In the genomic region with DNA sequence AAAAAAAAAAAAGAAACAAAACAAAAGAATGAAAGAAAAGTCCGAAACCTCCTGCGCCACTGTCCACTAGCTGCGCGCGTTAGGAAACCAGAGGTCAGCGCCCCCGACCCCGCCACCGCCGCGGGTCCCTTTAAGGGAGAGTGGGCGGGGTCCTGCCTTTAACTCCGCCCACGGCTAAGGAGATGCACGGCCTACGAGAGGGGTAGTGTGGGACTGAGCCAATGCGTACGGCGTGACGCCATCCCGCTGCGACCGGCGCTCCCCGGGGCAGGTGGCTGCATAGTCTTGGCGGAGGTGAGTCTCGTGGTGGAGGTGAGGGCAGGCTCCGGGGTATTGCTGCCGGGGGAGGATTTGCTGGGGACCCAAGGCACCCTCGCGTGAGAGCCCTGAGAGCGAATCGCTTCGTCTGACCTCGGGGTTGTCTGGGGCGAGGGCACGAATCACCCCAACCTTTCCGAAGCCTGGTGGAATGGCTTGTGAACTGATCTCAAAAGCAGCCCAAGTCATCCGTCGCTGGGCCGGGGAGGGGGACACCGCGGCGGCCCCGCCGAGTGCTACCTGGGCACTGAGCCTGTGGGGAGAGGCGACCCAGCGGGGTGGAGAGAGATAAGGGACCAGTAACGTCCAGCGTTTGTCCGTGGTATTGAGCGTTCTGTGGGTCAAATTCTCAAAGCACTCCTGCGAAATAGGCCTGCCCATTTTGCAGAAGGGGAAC, we compare ENCODE assay signal across 1 cellular context.
TF ChIP-seq lines count a peak whose summit lies in the region.

A gene (plus strand): TSS at position 241 of the 715 bp plus-strand sequence. CDS start 1,319 bp downstream, outside the sequence.

TF ChIP-seq in HepG2, 621 proteins besides CTCF, POLR2A, EP300 and RAD21 (continued from another document and continues in another):
- TF ChIP-seq, protein P1, sequence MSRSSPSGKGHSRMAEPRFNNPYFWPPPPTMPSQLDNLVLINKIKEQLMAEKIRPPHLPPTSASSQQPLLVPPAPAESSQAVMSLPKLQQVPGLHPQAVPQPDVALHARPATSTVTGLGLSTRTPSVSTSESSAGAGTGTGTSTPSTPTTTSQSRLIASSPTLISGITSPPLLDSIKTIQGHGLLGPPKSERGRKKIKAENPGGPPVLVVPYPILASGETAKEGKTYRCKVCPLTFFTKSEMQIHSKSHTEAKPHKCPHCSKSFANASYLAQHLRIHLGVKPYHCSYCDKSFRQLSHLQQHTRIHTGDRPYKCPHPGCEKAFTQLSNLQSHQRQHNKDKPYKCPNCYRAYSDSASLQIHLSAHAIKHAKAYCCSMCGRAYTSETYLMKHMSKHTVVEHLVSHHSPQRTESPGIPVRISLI (CRISPR knock-in tag; IDR thresholded peaks at IDR 0.05; ENCODE audit: borderline replicate concordance): peak; percentile 38; the same call in 1 of the 2 replicates
- TF ChIP-seq SMAD3 (CRISPR knock-in tag; IDR thresholded peaks at IDR 0.05): no peak
- TF ChIP-seq, protein P2, sequence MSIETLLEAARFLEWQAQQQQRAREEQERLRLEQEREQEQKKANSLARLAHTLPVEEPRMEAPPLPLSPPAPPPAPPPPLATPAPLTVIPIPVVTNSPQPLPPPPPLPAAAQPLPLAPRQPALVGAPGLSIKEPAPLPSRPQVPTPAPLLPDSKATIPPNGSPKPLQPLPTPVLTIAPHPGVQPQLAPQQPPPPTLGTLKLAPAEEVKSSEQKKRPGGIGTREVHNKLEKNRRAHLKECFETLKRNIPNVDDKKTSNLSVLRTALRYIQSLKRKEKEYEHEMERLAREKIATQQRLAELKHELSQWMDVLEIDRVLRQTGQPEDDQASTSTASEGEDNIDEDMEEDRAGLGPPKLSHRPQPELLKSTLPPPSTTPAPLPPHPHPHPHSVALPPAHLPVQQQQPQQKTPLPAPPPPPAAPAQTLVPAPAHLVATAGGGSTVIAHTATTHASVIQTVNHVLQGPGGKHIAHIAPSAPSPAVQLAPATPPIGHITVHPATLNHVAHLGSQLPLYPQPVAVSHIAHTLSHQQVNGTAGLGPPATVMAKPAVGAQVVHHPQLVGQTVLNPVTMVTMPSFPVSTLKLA (IDR thresholded peaks at IDR 0.05): 0 out of 2 replicates have a peak, but pooled peaks have one; percentile 19
- peak; percentile 41; the same call in 1 of the 2 replicates for TF ChIP-seq ZNF776 (CRISPR knock-in tag; IDR thresholded peaks at IDR 0.05)
- TF ChIP-seq RBAK (CRISPR knock-in tag; IDR thresholded peaks at IDR 0.05): 0 out of 2 replicates have a peak, but pooled peaks have one; percentile 13
- TF ChIP-seq ZNF7 (CRISPR knock-in tag; IDR thresholded peaks at IDR 0.05): peak; percentile 12; the same call in 1 of the 2 replicates
- no peak for TF ChIP-seq ZNF446 (CRISPR knock-in tag; IDR thresholded peaks at IDR 0.05)
- TF ChIP-seq, protein P3, sequence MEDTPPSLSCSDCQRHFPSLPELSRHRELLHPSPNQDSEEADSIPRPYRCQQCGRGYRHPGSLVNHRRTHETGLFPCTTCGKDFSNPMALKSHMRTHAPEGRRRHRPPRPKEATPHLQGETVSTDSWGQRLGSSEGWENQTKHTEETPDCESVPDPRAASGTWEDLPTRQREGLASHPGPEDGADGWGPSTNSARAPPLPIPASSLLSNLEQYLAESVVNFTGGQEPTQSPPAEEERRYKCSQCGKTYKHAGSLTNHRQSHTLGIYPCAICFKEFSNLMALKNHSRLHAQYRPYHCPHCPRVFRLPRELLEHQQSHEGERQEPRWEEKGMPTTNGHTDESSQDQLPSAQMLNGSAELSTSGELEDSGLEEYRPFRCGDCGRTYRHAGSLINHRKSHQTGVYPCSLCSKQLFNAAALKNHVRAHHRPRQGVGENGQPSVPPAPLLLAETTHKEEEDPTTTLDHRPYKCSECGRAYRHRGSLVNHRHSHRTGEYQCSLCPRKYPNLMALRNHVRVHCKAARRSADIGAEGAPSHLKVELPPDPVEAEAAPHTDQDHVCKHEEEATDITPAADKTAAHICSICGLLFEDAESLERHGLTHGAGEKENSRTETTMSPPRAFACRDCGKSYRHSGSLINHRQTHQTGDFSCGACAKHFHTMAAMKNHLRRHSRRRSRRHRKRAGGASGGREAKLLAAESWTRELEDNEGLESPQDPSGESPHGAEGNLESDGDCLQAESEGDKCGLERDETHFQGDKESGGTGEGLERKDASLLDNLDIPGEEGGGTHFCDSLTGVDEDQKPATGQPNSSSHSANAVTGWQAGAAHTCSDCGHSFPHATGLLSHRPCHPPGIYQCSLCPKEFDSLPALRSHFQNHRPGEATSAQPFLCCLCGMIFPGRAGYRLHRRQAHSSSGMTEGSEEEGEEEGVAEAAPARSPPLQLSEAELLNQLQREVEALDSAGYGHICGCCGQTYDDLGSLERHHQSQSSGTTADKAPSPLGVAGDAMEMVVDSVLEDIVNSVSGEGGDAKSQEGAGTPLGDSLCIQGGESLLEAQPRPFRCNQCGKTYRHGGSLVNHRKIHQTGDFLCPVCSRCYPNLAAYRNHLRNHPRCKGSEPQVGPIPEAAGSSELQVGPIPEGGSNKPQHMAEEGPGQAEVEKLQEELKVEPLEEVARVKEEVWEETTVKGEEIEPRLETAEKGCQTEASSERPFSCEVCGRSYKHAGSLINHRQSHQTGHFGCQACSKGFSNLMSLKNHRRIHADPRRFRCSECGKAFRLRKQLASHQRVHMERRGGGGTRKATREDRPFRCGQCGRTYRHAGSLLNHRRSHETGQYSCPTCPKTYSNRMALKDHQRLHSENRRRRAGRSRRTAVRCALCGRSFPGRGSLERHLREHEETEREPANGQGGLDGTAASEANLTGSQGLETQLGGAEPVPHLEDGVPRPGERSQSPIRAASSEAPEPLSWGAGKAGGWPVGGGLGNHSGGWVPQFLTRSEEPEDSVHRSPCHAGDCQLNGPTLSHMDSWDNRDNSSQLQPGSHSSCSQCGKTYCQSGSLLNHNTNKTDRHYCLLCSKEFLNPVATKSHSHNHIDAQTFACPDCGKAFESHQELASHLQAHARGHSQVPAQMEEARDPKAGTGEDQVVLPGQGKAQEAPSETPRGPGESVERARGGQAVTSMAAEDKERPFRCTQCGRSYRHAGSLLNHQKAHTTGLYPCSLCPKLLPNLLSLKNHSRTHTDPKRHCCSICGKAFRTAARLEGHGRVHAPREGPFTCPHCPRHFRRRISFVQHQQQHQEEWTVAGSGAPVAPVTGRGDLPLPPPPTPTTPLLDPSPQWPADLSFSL (CRISPR knock-in tag; IDR thresholded peaks at IDR 0.05): no peak
- TF ChIP-seq ETV5 (CRISPR knock-in tag; IDR thresholded peaks at IDR 0.05; ENCODE audit: borderline replicate concordance): peak; percentile 46
- TF ChIP-seq, protein P4, sequence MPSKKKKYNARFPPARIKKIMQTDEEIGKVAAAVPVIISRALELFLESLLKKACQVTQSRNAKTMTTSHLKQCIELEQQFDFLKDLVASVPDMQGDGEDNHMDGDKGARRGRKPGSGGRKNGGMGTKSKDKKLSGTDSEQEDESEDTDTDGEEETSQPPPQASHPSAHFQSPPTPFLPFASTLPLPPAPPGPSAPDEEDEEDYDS (CRISPR knock-in tag; IDR thresholded peaks at IDR 0.05): peak; percentile 99
- no peak for TF ChIP-seq ZFP36 (IDR thresholded peaks at IDR 0.05; ENCODE audit: borderline replicate concordance, low read depth, low read length, partially characterized antibody)
- TF ChIP-seq XRCC5 (optimal IDR thresholded peaks at IDR 0.05; ENCODE audit: low read length): peak; percentile 53
- no peak for TF ChIP-seq SETDB1 (CRISPR knock-in tag; IDR thresholded peaks at IDR 0.05; ENCODE audit: borderline replicate concordance)
- peak; percentile 61; the same call in 1 of the 2 replicates for TF ChIP-seq BORCS8-MEF2B (CRISPR knock-in tag; IDR thresholded peaks at IDR 0.05)
- TF ChIP-seq ZNF367 (CRISPR knock-in tag; IDR thresholded peaks at IDR 0.05; ENCODE audit: borderline replicate concordance): no peak
- 0 out of 2 replicates have a peak, but pooled peaks have one; percentile 35 for TF ChIP-seq KLF13 (CRISPR knock-in tag; IDR thresholded peaks at IDR 0.05)
- TF ChIP-seq SYNCRIP (IDR thresholded peaks at IDR 0.05; ENCODE audit: insufficient read depth, low read depth, low read length): no peak
- peak; percentile 71; the same call in 1 of the 2 replicates for TF ChIP-seq KDM3A (CRISPR knock-in tag; IDR thresholded peaks at IDR 0.05; ENCODE audit: low read depth)
- TF ChIP-seq MYNN (CRISPR knock-in tag; IDR thresholded peaks at IDR 0.05; ENCODE audit: low read depth): 0 out of 2 replicates have a peak, but pooled peaks have one; percentile 36
- peak; percentile 72 for TF ChIP-seq FOXA3 (CRISPR knock-in tag; IDR thresholded peaks at IDR 0.05)
- TF ChIP-seq MTA1 (CRISPR knock-in tag; IDR thresholded peaks at IDR 0.05; ENCODE audit: borderline replicate concordance): peak; percentile 68; the same call in 1 of the 2 replicates
- peak; percentile 49; the same call in 1 of the 2 replicates for TF ChIP-seq ZNF768 (CRISPR knock-in tag; IDR thresholded peaks at IDR 0.05)
- no peak for TF ChIP-seq ZNF703 (CRISPR knock-in tag; IDR thresholded peaks at IDR 0.05; ENCODE audit: borderline replicate concordance)
- peak; percentile 96 for TF ChIP-seq SIN3A (IDR thresholded peaks at IDR 0.05; ENCODE audit: borderline replicate concordance, low read depth, low read length)
- TF ChIP-seq ETV6 (CRISPR knock-in tag; conservative IDR thresholded peaks at IDR 0.05): no peak
- no peak for TF ChIP-seq CCAR2 (optimal IDR thresholded peaks at IDR 0.05; ENCODE audit: low read depth, low read length)
- no peak for TF ChIP-seq ZNF530 (CRISPR knock-in tag; IDR thresholded peaks at IDR 0.05; ENCODE audit: low read depth)
- TF ChIP-seq, protein P5, sequence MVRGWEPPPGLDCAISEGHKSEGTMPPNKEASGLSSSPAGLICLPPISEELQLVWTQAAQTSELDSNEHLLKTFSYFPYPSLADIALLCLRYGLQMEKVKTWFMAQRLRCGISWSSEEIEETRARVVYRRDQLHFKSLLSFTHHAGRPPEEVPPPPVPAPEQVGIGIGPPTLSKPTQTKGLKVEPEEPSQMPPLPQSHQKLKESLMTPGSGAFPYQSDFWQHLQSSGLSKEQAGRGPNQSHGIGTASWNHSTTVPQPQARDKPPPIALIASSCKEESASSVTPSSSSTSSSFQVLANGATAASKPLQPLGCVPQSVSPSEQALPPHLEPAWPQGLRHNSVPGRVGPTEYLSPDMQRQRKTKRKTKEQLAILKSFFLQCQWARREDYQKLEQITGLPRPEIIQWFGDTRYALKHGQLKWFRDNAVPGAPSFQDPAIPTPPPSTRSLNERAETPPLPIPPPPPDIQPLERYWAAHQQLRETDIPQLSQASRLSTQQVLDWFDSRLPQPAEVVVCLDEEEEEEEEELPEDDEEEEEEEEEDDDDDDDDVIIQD (CRISPR knock-in tag; IDR thresholded peaks at IDR 0.05; ENCODE audit: low read depth): peak; percentile 83
- TF ChIP-seq KMT2A (CRISPR knock-in tag; IDR thresholded peaks at IDR 0.05): peak; percentile 60; the same call in 1 of the 2 replicates
- peak; percentile 88; the same call in 1 of the 2 replicates for TF ChIP-seq REPIN1 (CRISPR knock-in tag; IDR thresholded peaks at IDR 0.05; ENCODE audit: borderline replicate concordance, low read depth)
- TF ChIP-seq ZNF546 (CRISPR knock-in tag; conservative IDR thresholded peaks at IDR 0.05): no peak; the same call in 1 of the 2 replicates
- peak; percentile 66 for TF ChIP-seq YY1 (IDR thresholded peaks at IDR 0.05; ENCODE audit: insufficient read depth, insufficient replicate concordance, low read depth, low read length)
- no peak for TF ChIP-seq POLR2AphosphoS2 (IDR thresholded peaks at IDR 0.05; ENCODE audit: low read depth, low read length)
- no peak for TF ChIP-seq ZNF24 (IDR thresholded peaks at IDR 0.05)
- TF ChIP-seq NFE2L2 (IDR thresholded peaks at IDR 0.05; ENCODE audit: low read length): no peak
- TF ChIP-seq ATRX (CRISPR knock-in tag; IDR thresholded peaks at IDR 0.05; ENCODE audit: borderline replicate concordance): no peak
- peak; percentile 65; the same call in 1 of the 2 replicates for TF ChIP-seq ZNF335 (CRISPR knock-in tag; IDR thresholded peaks at IDR 0.05)
- TF ChIP-seq NKX3-1 (CRISPR knock-in tag; IDR thresholded peaks at IDR 0.05): no peak
- no peak for TF ChIP-seq SNRNP70 (IDR thresholded peaks at IDR 0.05; ENCODE audit: low read depth, low read length)
- no peak for TF ChIP-seq CHD2 (IDR thresholded peaks at IDR 0.05; ENCODE audit: low read depth, low read length)
- TF ChIP-seq, protein P6, sequence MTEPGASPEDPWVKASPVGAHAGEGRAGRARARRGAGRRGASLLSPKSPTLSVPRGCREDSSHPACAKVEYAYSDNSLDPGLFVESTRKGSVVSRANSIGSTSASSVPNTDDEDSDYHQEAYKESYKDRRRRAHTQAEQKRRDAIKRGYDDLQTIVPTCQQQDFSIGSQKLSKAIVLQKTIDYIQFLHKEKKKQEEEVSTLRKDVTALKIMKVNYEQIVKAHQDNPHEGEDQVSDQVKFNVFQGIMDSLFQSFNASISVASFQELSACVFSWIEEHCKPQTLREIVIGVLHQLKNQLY (CRISPR knock-in tag; IDR thresholded peaks at IDR 0.05): peak; percentile 38; the same call in 1 of the 2 replicates
- peak; percentile 60; the same call in 1 of the 2 replicates for TF ChIP-seq FOXK1 (CRISPR knock-in tag; IDR thresholded peaks at IDR 0.05; ENCODE audit: borderline replicate concordance, low read depth)
- TF ChIP-seq ZMYM3 (CRISPR knock-in tag; IDR thresholded peaks at IDR 0.05): peak; percentile 61
- TF ChIP-seq, protein P7, sequence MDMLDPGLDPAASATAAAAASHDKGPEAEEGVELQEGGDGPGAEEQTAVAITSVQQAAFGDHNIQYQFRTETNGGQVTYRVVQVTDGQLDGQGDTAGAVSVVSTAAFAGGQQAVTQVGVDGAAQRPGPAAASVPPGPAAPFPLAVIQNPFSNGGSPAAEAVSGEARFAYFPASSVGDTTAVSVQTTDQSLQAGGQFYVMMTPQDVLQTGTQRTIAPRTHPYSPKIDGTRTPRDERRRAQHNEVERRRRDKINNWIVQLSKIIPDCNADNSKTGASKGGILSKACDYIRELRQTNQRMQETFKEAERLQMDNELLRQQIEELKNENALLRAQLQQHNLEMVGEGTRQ (IDR thresholded peaks at IDR 0.05; ENCODE audit: low read depth, low read length): no peak
- TF ChIP-seq, protein P7 (CRISPR knock-in tag; IDR thresholded peaks at IDR 0.05; ENCODE audit: borderline replicate concordance): no peak
- TF ChIP-seq HNRNPUL1 (IDR thresholded peaks at IDR 0.05; ENCODE audit: low read depth, low read length): no peak
- 0 out of 2 replicates have a peak, but pooled peaks have one; percentile 5 for TF ChIP-seq ZNF777 (CRISPR knock-in tag; IDR thresholded peaks at IDR 0.05)
- TF ChIP-seq MTF2 (CRISPR knock-in tag; IDR thresholded peaks at IDR 0.05; ENCODE audit: borderline replicate concordance): no peak
- TF ChIP-seq, protein P8, sequence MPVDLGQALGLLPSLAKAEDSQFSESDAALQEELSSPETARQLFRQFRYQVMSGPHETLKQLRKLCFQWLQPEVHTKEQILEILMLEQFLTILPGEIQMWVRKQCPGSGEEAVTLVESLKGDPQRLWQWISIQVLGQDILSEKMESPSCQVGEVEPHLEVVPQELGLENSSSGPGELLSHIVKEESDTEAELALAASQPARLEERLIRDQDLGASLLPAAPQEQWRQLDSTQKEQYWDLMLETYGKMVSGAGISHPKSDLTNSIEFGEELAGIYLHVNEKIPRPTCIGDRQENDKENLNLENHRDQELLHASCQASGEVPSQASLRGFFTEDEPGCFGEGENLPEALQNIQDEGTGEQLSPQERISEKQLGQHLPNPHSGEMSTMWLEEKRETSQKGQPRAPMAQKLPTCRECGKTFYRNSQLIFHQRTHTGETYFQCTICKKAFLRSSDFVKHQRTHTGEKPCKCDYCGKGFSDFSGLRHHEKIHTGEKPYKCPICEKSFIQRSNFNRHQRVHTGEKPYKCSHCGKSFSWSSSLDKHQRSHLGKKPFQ (CRISPR knock-in tag; IDR thresholded peaks at IDR 0.05; ENCODE audit: insufficient replicate concordance): no peak
